In the genomic region with DNA sequence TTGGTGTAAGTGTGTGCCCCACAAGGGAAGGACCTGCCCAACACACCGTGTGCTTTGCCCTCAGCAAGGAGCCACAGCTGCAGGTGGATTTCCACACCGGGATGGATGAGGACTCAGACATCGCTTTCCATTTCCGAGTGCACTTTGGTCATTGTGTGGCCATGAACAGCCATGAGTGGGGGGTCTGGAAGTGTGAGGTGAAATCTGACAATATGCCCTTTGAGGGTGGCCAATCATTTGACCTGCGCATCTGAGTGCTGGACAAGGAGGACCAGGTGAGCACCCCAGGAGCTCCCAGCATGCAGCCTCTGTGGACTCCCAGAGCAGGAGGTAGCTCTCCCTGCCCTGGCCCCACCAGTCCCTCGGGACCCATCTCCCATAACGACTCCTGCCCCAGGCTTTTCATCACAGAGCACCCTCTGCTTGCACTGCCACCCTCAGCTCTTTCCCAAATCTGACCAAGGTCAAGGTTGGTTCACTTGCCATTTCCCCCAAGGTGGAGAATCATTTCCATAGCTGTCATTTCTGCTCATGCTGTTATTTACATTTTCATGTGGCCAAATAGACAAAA, we compare ENCODE assay signal across 30 cellular contexts. TPM values are rescaled to one million over a fixed set of nuclear protein-coding genes. Genes with fewer than 3 reads are reported as not detected.
DNase-seq lines count a peak whose midpoint lies in the region; ATAC-seq and TF ChIP-seq lines count a peak whose summit lies in the region.
"Had no signal": no experiment of that assay in that cellular context is flagged by ENCODE, and none has a peak within 500 bp of the region (broad histone marks: within the 10 kb centered on the region; RNA-seq: fewer than 3 reads in every experiment).

No MANE protein-coding gene starts in this region.

- no peak for TF ChIP-seq CTCF in IMR-90 (conservative IDR thresholded peaks at IDR 0.05; ENCODE audit: low read depth, low read length)
- TF ChIP-seq CTCF in esophagus muscularis mucosa (IDR thresholded peaks at IDR 0.05), result no peak
- no peak for TF ChIP-seq CTCF in left ventricle myocardium inferior (IDR thresholded peaks at IDR 0.05; ENCODE audit: borderline replicate concordance)
- no peak for TF ChIP-seq CTCF in CD8-positive, alpha-beta T cell (IDR thresholded peaks at IDR 0.05)

- H3K4me1 ChIP-seq in IMR-90 (ENCODE audit: control insufficient read depth, insufficient read depth, low read length) (no peaks in the 10 kb centered on the region), esophagus muscularis mucosa (peaks cover 0 to 9% (median 4%) of the 10 kb centered on the region in 4 donors), left ventricle myocardium inferior (peaks cover 7% of the 10 kb centered on the region)
- H3K4me1 ChIP-seq in CD8-positive, alpha-beta T cell (ENCODE audit: insufficient read depth, low read length), result peaks cover 9% of the 10 kb centered on the region

- H3K14ac ChIP-seq in IMR-90 (replicated peaks; ENCODE audit: low read depth, low read length), result no peak overlapping the region

- in situ Hi-C loops in IMR-90 (cut with MboI; ENCODE audit: low sequenced_read_pairs), result loop anchor here (10.0 kb wide), 1 partner anchor 122 kb away; no protein-coding TSS in a partner anchor

- peaks cover 29% of the 10 kb centered on the region for H3K4me1 Mint-ChIP-seq in activated CD4-positive, alpha-beta T cell treated with anti-CD3 and anti-CD28 coated beads, Interleukin-2, amount 10 ng/mL, durations not matched to agents 24 days and 14 days
- peaks cover 7% of the 10 kb centered on the region for H3K4me1 Mint-ChIP-seq in CD8-positive, alpha-beta T cell (ENCODE audit: low read depth)

- H2AK5ac ChIP-seq in IMR-90 (ENCODE audit: low read depth, low read length), result no peak overlapping the region

- H3K23ac ChIP-seq in IMR-90 (ENCODE audit: low read depth, low read length), result no peak overlapping the region

- H3K36me3 Mint-ChIP-seq in activated CD4-positive, alpha-beta T cell treated with anti-CD3 and anti-CD28 coated beads, Interleukin-2, amount 10 ng/mL, durations not matched to agents 24 days and 14 days (ENCODE audit: low read depth), result no peaks in the 10 kb centered on the region
- H3K36me3 Mint-ChIP-seq in CD8-positive, alpha-beta T cell, result no peaks in the 10 kb centered on the region
- H3K36me3 Mint-ChIP-seq: CD4-positive, alpha-beta memory T cell had no signal

- H3K27me3 ChIP-seq in IMR-90 (ENCODE audit: control insufficient read depth, insufficient read depth, low read length) (peaks cover 13% of the 10 kb centered on the region), esophagus muscularis mucosa (peaks cover 0 to 28% (median 0%) of the 10 kb centered on the region in 4 donors), left ventricle myocardium inferior (ENCODE audit: low read depth) (peaks cover 27% of the 10 kb centered on the region)
- no peaks in the 10 kb centered on the region for H3K27me3 ChIP-seq in CD8-positive, alpha-beta T cell (ENCODE audit: insufficient read depth, low read length)
- H3K27me3 ChIP-seq: SJCRH30 had no signal

- H3K36me3 ChIP-seq in IMR-90 (ENCODE audit: control insufficient read depth, insufficient read depth, low read length) (no peaks in the 10 kb centered on the region), esophagus muscularis mucosa (no peaks in the 10 kb centered on the region), left ventricle myocardium inferior (no peaks in the 10 kb centered on the region)
- no peaks in the 10 kb centered on the region for H3K36me3 ChIP-seq in CD8-positive, alpha-beta T cell (ENCODE audit: insufficient read depth, low read length)
- H3K36me3 ChIP-seq: SJCRH30 had no signal

- H3K9ac ChIP-seq in IMR-90 (ENCODE audit: low read depth, low read length), result no peak overlapping the region

- POLR2A ChIA-PET in IMR-90 (lab: Charles Lee; ENCODE audit: unreplicated experiment), result no interaction called here
- POLR2A ChIA-PET in CD8-positive, alpha-beta T cell (lab: Charles Lee), result no interaction called here

- H3K27ac ChIP-seq in IMR-90 (ENCODE audit: insufficient read depth, low read length) (no peak overlapping the region), esophagus muscularis mucosa (replicated peaks in 1 of 4) (no peak overlapping the region), left ventricle myocardium inferior (replicated peaks) (no peak overlapping the region)
- no peak overlapping the region for H3K27ac ChIP-seq in CD8-positive, alpha-beta T cell (ENCODE audit: low read depth, low read length)
- H3K27ac ChIP-seq: HL-60, PC-9, SJCRH30 had no signal

- no peak overlapping the region for H2BK20ac ChIP-seq in IMR-90 (ENCODE audit: low read depth, low read length)

- no peak for ATAC-seq in IMR-90 (ENCODE audit: low read depth)
- no peak for ATAC-seq in CD8-positive, alpha-beta T cell
- ATAC-seq: HCT116, Right ventricle myocardium inferior, SK-N-SH treated with all-trans-retinoic acid at 6 μM for 48 hours had no signal

- H2BK5ac ChIP-seq in IMR-90 (ENCODE audit: low read depth, low read length, poor library complexity, severe bottlenecking), result no peak overlapping the region

- no peak overlapping the region for H2BK120ac ChIP-seq in IMR-90 (ENCODE audit: low read depth, low read length)

- DNase-seq in activated CD4-positive, alpha-beta T cell treated with anti-CD3 and anti-CD28 coated beads, Interleukin-2, amount 10 ng/mL, durations not matched to agents 24 days and 14 days, result peak; percentile 55
- DNase-seq in activated CD4-positive, alpha-beta T cell treated with anti-CD3 and anti-CD28 coated beads, Interleukin-2, amount 50 U/mL, for 4 hours, result no peak
- no peak for DNase-seq in IMR-90
- peak; percentile 37 to 73 for DNase-seq in NCI-H526 (lab: John Stamatoyannopoulos, UW)
- DNase-seq in esophagus muscularis mucosa (ENCODE audit: extremely low spot score), result peak; percentile 62
- DNase-seq in NAMALWA (ENCODE audit: low spot score), result no peak
- DNase-seq in left ventricle myocardium inferior, result no peak
- DNase-seq in CD8-positive, alpha-beta T cell, result no peak
- DNase-seq: C1 segment of cervical spinal cord; Caco-2; CD4-positive, alpha-beta memory T cell; DMS 273 treated with DMSO at 0.1 percent for 48 hours; DMS79; EL; NCI-H1105 treated with DMSO at 0.1 percent for 48 hours; NCI-H1694; NCI-H2029 treated with DMSO at 0.1 percent for 48 hours; NCI-H2227 treated with DMSO at 0.1 percent for 48 hours; NCI-H510A treated with DMSO at 0.1 percent for 48 hours; NCI-H82; PC-9; SJCRH30 had no signal

- no peak overlapping the region for H4K91ac ChIP-seq in IMR-90 (ENCODE audit: insufficient read depth, low read depth, low read length)

- H4K8ac ChIP-seq in IMR-90 (ENCODE audit: low read depth in 2 of 2, low read length in 2 of 2), result no peak overlapping the region

- no peak overlapping the region for H2AFZ ChIP-seq in IMR-90 (replicated peaks; ENCODE audit: low read length, poor library complexity)
- H2AFZ ChIP-seq: PC-9 had no signal

- H3K9me1 ChIP-seq in IMR-90 (ENCODE audit: insufficient read depth, low read length), result no peaks in the 10 kb centered on the region

- H3K18ac ChIP-seq in IMR-90 (ENCODE audit: low read depth, low read length), result no peak overlapping the region

- no peak for TF ChIP-seq EP300 in esophagus muscularis mucosa (IDR thresholded peaks at IDR 0.05)

- H3K4me3 ChIP-seq in IMR-90 (ENCODE audit: insufficient read depth, low read depth, low read length), result no peak overlapping the region
- H3K4me3 ChIP-seq in esophagus muscularis mucosa, result no peak overlapping the region
- H3K4me3 ChIP-seq in left ventricle myocardium inferior, result no peak overlapping the region
- H3K4me3 ChIP-seq in CD8-positive, alpha-beta T cell (ENCODE audit: low read depth, low read length), result no peak overlapping the region
- H3K4me3 ChIP-seq: GM12878, PC-9, SJCRH30 had no signal

- H4K5ac ChIP-seq in IMR-90 (ENCODE audit: low read depth, low read length), result no peak overlapping the region

- TF ChIP-seq POLR2A in IMR-90 (IDR thresholded peaks at IDR 0.05; ENCODE audit: low read depth, low read length) (no peak), esophagus muscularis mucosa (IDR thresholded peaks at IDR 0.05; ENCODE audit: low read depth) (no peak)

- H3K9me3 Mint-ChIP-seq in activated CD4-positive, alpha-beta T cell treated with anti-CD3 and anti-CD28 coated beads, Interleukin-2, amount 10 ng/mL, durations not matched to agents 24 days and 14 days, result no peaks in the 10 kb centered on the region
- no peaks in the 10 kb centered on the region for H3K9me3 Mint-ChIP-seq in CD8-positive, alpha-beta T cell
- H3K9me3 Mint-ChIP-seq: CD4-positive, alpha-beta memory T cell had no signal

- BruUV-seq in IMR-90 (replicated peaks; lab: Mats Ljungman, UMichigan), result no TSS peak

- no peak overlapping the region for H3K4me2 ChIP-seq in IMR-90 (ENCODE audit: low read depth, low read length)
- H3K4me2 ChIP-seq: PC-9 had no signal

- no peak overlapping the region for H3K4me3 Mint-ChIP-seq in activated CD4-positive, alpha-beta T cell treated with anti-CD3 and anti-CD28 coated beads, Interleukin-2, amount 10 ng/mL, durations not matched to agents 24 days and 14 days
- no peak overlapping the region for H3K4me3 Mint-ChIP-seq in CD8-positive, alpha-beta T cell
- H3K4me3 Mint-ChIP-seq: CD4-positive, alpha-beta memory T cell had no signal

- H3K27ac Mint-ChIP-seq in activated CD4-positive, alpha-beta T cell treated with anti-CD3 and anti-CD28 coated beads, Interleukin-2, amount 10 ng/mL, durations not matched to agents 24 days and 14 days, result no peak overlapping the region
- H3K27ac Mint-ChIP-seq in CD8-positive, alpha-beta T cell, result no peak overlapping the region

- intact Hi-C loops in activated CD4-positive, alpha-beta T cell treated with anti-CD3 and anti-CD28 coated beads, Interleukin-2, amount 10 ng/mL, durations not matched to agents 24 days and 14 days (cut with micrococcal nuclease), result loop anchor here (10.0 kb wide), 2 partner anchors 212 to 292 kb away; partner anchors contain the start of gene FBL
- intact Hi-C loops in IMR-90 (cut with micrococcal nuclease), result loop anchor here (5.0 kb wide), 1 partner anchor 214 kb away; no protein-coding TSS in a partner anchor
- intact Hi-C loops in esophagus muscularis mucosa (cut with DNase I), result no loop called here
- intact Hi-C loops in left ventricle myocardium inferior (cut with micrococcal nuclease), result no loop called here
- intact Hi-C loops in CD8-positive, alpha-beta T cell (cut with DNase I, micrococcal nuclease), result loop anchor here in 1 of 2 experiments (10.0 kb wide), 1 partner anchor 292 kb away; the partner anchor contains the start of gene FBL

- no peaks in the 10 kb centered on the region for H4K20me1 ChIP-seq in IMR-90 (ENCODE audit: insufficient read depth, low read length)

- H3K4ac ChIP-seq in IMR-90 (ENCODE audit: low read depth, low read length), result no peak overlapping the region

- no peak overlapping the region for H3K56ac ChIP-seq in IMR-90 (ENCODE audit: extremely low read depth, insufficient read depth, low read length)

- H3K79me1 ChIP-seq in IMR-90 (ENCODE audit: low read depth in 1 of 2, low read length in 2 of 2), result no peaks in the 10 kb centered on the region

- no peaks in the 10 kb centered on the region for H3K9me3 ChIP-seq in IMR-90 (ENCODE audit: control insufficient read depth, insufficient read depth, low read length)
- no peaks in the 10 kb centered on the region for H3K9me3 ChIP-seq in esophagus muscularis mucosa
- H3K9me3 ChIP-seq in left ventricle myocardium inferior (replicated peaks), result no peaks in the 10 kb centered on the region
- H3K9me3 ChIP-seq in CD8-positive, alpha-beta T cell (ENCODE audit: low read length), result no peaks in the 10 kb centered on the region
- H3K9me3 ChIP-seq: Caco-2, SJCRH30 had no signal

- 77% methylated on average over 4 of the region's 7 CpGs; no CpG with 5 or more reads in 1 of the 2 experiments for WGBS in IMR-90 (ENCODE audit: extremely low coverage in 2 of 2, insufficient read length in 1 of 2), 2 experiments
- 57% methylated on average over 7 of the region's 7 CpGs for WGBS in esophagus muscularis mucosa

- H3K27me3 Mint-ChIP-seq in activated CD4-positive, alpha-beta T cell treated with anti-CD3 and anti-CD28 coated beads, Interleukin-2, amount 10 ng/mL, durations not matched to agents 24 days and 14 days, result no peaks in the 10 kb centered on the region
- H3K27me3 Mint-ChIP-seq in CD8-positive, alpha-beta T cell (ENCODE audit: low read depth), result no peaks in the 10 kb centered on the region
- H3K27me3 Mint-ChIP-seq: CD4-positive, alpha-beta memory T cell had no signal

- CTCF ChIA-PET in IMR-90 (lab: Yijun Ruan, JAX), result no interaction called here
- CTCF ChIA-PET in CD8-positive, alpha-beta T cell (lab: Charles Lee), result interaction anchor here (6.4 kb wide), 1 partner anchor 119 kb away, joined by 84 read pairs; no protein-coding TSS in a partner anchor

- TF ChIP-seq RAD21 in IMR-90 (IDR thresholded peaks at IDR 0.05; ENCODE audit: low read length), result no peak

- peak overlapping the region; percentile 13 for H2AK9ac ChIP-seq in IMR-90 (replicated peaks; ENCODE audit: low read depth, low read length, poor library complexity)

- dilution Hi-C loops in IMR-90 (cut with HindIII; ENCODE audit: low sequenced_read_pairs, unreplicated experiment), result no loop called here

- H2BK15ac ChIP-seq in IMR-90 (ENCODE audit: low read depth, low read length), result no peak overlapping the region

RNA-seq across cellular contexts. Expression of gene EID2, which starts 13.2 kb away (rescaled TPM):
- total RNA-seq in activated CD4-positive, alpha-beta T cell treated with anti-CD3 and anti-CD28 coated beads, Interleukin-2, amount 10 ng/mL, durations not matched to agents 24 days and 14 days, result 17.2 and 17.6 TPM in 2 replicates
- 5.7 and 6.9 TPM in 2 replicates for total RNA-seq in IMR-90 (2012; rRNA removed)
- 9.8 and 10.4 TPM in 2 replicates for polyA plus RNA-seq in IMR-90 (2012; rRNA removed)
- polyA plus RNA-seq in IMR-90 (2012; cell fraction: cytosol; rRNA removed), result 2.1 and 7.4 TPM in 2 replicates
- polyA plus RNA-seq in IMR-90 (2012; cell fraction: nucleus; rRNA removed; ENCODE audit: low replicate concordance), result 4.5 and 4.9 TPM in 2 replicates
- total RNA-seq in esophagus muscularis mucosa, result 10 to 100 TPM; 13.9 to 26.4 (median 18.9) TPM
- total RNA-seq in left ventricle myocardium inferior, result 9.8 TPM
- 10 to 100 TPM; 16.3 to 17.7 TPM for total RNA-seq in CD8-positive, alpha-beta T cell

RNA-seq across cellular contexts. Expression of gene EID2B, which starts 20.5 kb away (rescaled TPM):
- 3.4 and 3.6 TPM in 2 replicates for total RNA-seq in activated CD4-positive, alpha-beta T cell treated with anti-CD3 and anti-CD28 coated beads, Interleukin-2, amount 10 ng/mL, durations not matched to agents 24 days and 14 days
- total RNA-seq in IMR-90 (2012; rRNA removed), result 2.7 and 4.2 TPM in 2 replicates
- 2.3 and 2.5 TPM in 2 replicates for polyA plus RNA-seq in IMR-90 (2012; rRNA removed)
- polyA plus RNA-seq in IMR-90 (2012; cell fraction: cytosol; rRNA removed), result 1.8 and 1.9 TPM in 2 replicates
- 1.3 and 2.1 TPM in 2 replicates for polyA plus RNA-seq in IMR-90 (2012; cell fraction: nucleus; rRNA removed; ENCODE audit: low replicate concordance)
- 1 to 10 TPM; 3.0 to 6.4 (median 6.1) TPM for total RNA-seq in esophagus muscularis mucosa
- total RNA-seq in left ventricle myocardium inferior, result 2.1 TPM
- 1 to 10 TPM; 3.5 to 3.7 TPM for total RNA-seq in CD8-positive, alpha-beta T cell

RNA-seq across cellular contexts. Expression of gene SELENOV, which starts 38.2 kb away (rescaled TPM):
- not detected in 2 replicates for total RNA-seq in activated CD4-positive, alpha-beta T cell treated with anti-CD3 and anti-CD28 coated beads, Interleukin-2, amount 10 ng/mL, durations not matched to agents 24 days and 14 days
- not detected in 2 replicates for total RNA-seq in IMR-90 (2012; rRNA removed)
- not detected in 2 replicates for polyA plus RNA-seq in IMR-90 (2012; rRNA removed)
- polyA plus RNA-seq in IMR-90 (2012; cell fraction: cytosol; rRNA removed), result not detected in 2 replicates
- not detected in 2 replicates for polyA plus RNA-seq in IMR-90 (2012; cell fraction: nucleus; rRNA removed; ENCODE audit: low replicate concordance)
- not detected for total RNA-seq in esophagus muscularis mucosa
- not detected for total RNA-seq in left ventricle myocardium inferior
- total RNA-seq in CD8-positive, alpha-beta T cell, result not detected
- total RNA-seq: A172; CD4-positive, alpha-beta memory T cell; GM12878; H4; PC-9; Right ventricle myocardium inferior; RPMI7951 had no signal
- polyA plus RNA-seq: CD4-positive, alpha-beta memory T cell; GM12878 had no signal

RNA-seq across cellular contexts. Expression of gene LGALS13, which starts 49.2 kb away (rescaled TPM):
- total RNA-seq in activated CD4-positive, alpha-beta T cell treated with anti-CD3 and anti-CD28 coated beads, Interleukin-2, amount 10 ng/mL, durations not matched to agents 24 days and 14 days, result not detected in 2 replicates
- total RNA-seq in IMR-90 (2012; rRNA removed), result not detected in 2 replicates
- polyA plus RNA-seq in IMR-90 (2012; rRNA removed), result not detected in 2 replicates
- not detected in 2 replicates for polyA plus RNA-seq in IMR-90 (2012; cell fraction: cytosol; rRNA removed)
- not detected in 2 replicates for polyA plus RNA-seq in IMR-90 (2012; cell fraction: nucleus; rRNA removed; ENCODE audit: low replicate concordance)
- not detected for total RNA-seq in esophagus muscularis mucosa
- not detected for total RNA-seq in left ventricle myocardium inferior
- not detected for total RNA-seq in CD8-positive, alpha-beta T cell
- total RNA-seq: A172; Caco-2; CD4-positive, alpha-beta memory T cell; GM12878; H4; PC-9; Right ventricle myocardium inferior; RPMI7951; SJCRH30 had no signal
- polyA plus RNA-seq: CD4-positive, alpha-beta memory T cell; GM12878 had no signal

RNA-seq across cellular contexts. Expression of gene DLL3, which starts 54.4 kb away (rescaled TPM):
- total RNA-seq in activated CD4-positive, alpha-beta T cell treated with anti-CD3 and anti-CD28 coated beads, Interleukin-2, amount 10 ng/mL, durations not matched to agents 24 days and 14 days, result 2.2 TPM in 2 replicates
- total RNA-seq in IMR-90 (2012; rRNA removed) (0.28 and 0.36 TPM in 2 replicates), esophagus muscularis mucosa (not detected), left ventricle myocardium inferior (not detected)
- 1.3 and 1.9 TPM in 2 replicates for polyA plus RNA-seq in IMR-90 (2012; rRNA removed)
- polyA plus RNA-seq in IMR-90 (2012; cell fraction: cytosol; rRNA removed), result 1.3 and 1.4 TPM in 2 replicates
- 0.34 and 0.40 TPM in 2 replicates for polyA plus RNA-seq in IMR-90 (2012; cell fraction: nucleus; rRNA removed; ENCODE audit: low replicate concordance)
- under 1 TPM in 1 of 2 experiments, not detected in 1; 0.14 TPM for total RNA-seq in CD8-positive, alpha-beta T cell
- total RNA-seq: A172, Right ventricle myocardium inferior had no signal

Comparison
In these comparisons a context has a peak if more than half of its experiments do, and no peak if none do; other contexts are left out.
1. DNase-seq: peak in activated CD4-positive, alpha-beta T cell treated with anti-CD3 and anti-CD28 coated beads, Interleukin-2, amount 10 ng/mL, durations not matched to agents 24 days and 14 days (single experiment), NCI-H526 (2 of 2) and esophagus muscularis mucosa (single experiment); none in activated CD4-positive, alpha-beta T cell treated with anti-CD3 and anti-CD28 coated beads, Interleukin-2, amount 50 U/mL, for 4 hours (0 of 2), IMR-90 (single experiment), NAMALWA (single experiment), left ventricle myocardium inferior (single experiment) and CD8-positive, alpha-beta T cell (0 of 7).
2. intact Hi-C loops: an anchor here in activated CD4-positive, alpha-beta T cell treated with anti-CD3 and anti-CD28 coated beads, Interleukin-2, amount 10 ng/mL, durations not matched to agents 24 days and 14 days (10.0 kb wide) and IMR-90 (5.0 kb wide); none called in esophagus muscularis mucosa and left ventricle myocardium inferior.